In genomic region chr6:45784250-45784649, GRCh38 we compare ENCODE assay signal across 23 cellular contexts.
DNase-seq lines count a peak whose midpoint lies in the region; ATAC-seq and TF ChIP-seq lines count a peak whose summit lies in the region.
"Had no signal": no experiment of that assay in that cellular context is flagged by ENCODE, and none has a peak within 500 bp of the region (broad histone marks: within the 10 kb centered on the region; RNA-seq: fewer than 3 reads in every experiment).

No MANE protein-coding gene starts in this region.

- no peaks in the 10 kb centered on the region for H3K79me2 ChIP-seq in smooth muscle cell (ENCODE audit: low read depth)

- H4K20me1 ChIP-seq in smooth muscle cell (ENCODE audit: low read depth) = no peaks in the 10 kb centered on the region
- H4K20me1 ChIP-seq: BLaER1 treated with 17β-estradiol and CSF1 and Interleukin-3, amounts not matched to agents 10 nM and 100 nM had no signal

- CTCF ChIA-PET in MCF 10A (lab: Yijun Ruan, JAX) (interaction anchor here (0.6 kb wide), 1 partner anchor 16 kb away, joined by 3 read pairs; no protein-coding TSS in a partner anchor), WTC11 (lab: Charles Lee) (interaction anchor here (1.4 kb wide), 1 partner anchor 138 kb away, joined by 4 read pairs; no protein-coding TSS in a partner anchor)

- H3K9me3 Mint-ChIP-seq in MCF 10A (ENCODE audit: unreplicated experiment) (no peaks in the 10 kb centered on the region), WTC11 (no peaks in the 10 kb centered on the region)
- H3K9me3 Mint-ChIP-seq in activated T-helper 1 cell treated with anti-CD3 and anti-CD28 coated beads, Interleukin-12 subunit alpha, Interleukin-12 subunit beta, Interleukin-2, Interleukin-4 antibody, amounts not matched to agents 30 ng/mL and 10 ng/mL and 1 ng/mL, durations not matched to agents 14 hours and 24 hours and 36 hours = no peaks in the 10 kb centered on the region
- H3K9me3 Mint-ChIP-seq: CD4-positive, alpha-beta T cell; CD8-positive, alpha-beta memory T cell; GM23338; HFFc6 had no signal

- DNase-seq in MCF 10A (ENCODE audit: unreplicated experiment) = no peak
- DNase-seq in breast epithelium (ENCODE audit: low spot score in 2 of 2) = no peak
- no peak for DNase-seq in WTC11 (ENCODE audit: low spot score)
- DNase-seq in epithelial cell of prostate (ENCODE audit: low read depth, low spot score) = no peak
- DNase-seq in smooth muscle cell (lab: John Stamatoyannopoulos, UW; ENCODE audit: unreplicated experiment) = no peak
- no peak for DNase-seq in activated T-helper 1 cell treated with anti-CD3 and anti-CD28 coated beads, Interleukin-12 subunit alpha, Interleukin-12 subunit beta, Interleukin-2, Interleukin-4 antibody, amounts not matched to agents 30 ng/mL and 10 ng/mL and 1 ng/mL, durations not matched to agents 14 hours and 24 hours and 36 hours (ENCODE audit: low spot score)
- DNase-seq in thyroid gland = no peak
- no peak for DNase-seq in dedifferentiated amniotic fluid mesenchymal stem cell (ENCODE audit: extremely low spot score)
- DNase-seq: ACHN; AML-193; BE2C; CD4-positive, alpha-beta T cell; CD8-positive, alpha-beta memory T cell; DMS53; DMS79 treated with DMSO at 0.1 percent for 48 hours; HFFc6 had no signal

- intact Hi-C loops in MCF 10A (cut with micrococcal nuclease) (no loop called here), breast epithelium (cut with DNase I; ENCODE audit: low total_unique reads) (no loop called here), thyroid gland (cut with DNase I) (no loop called here)
- intact Hi-C loops in activated T-helper 1 cell treated with anti-CD3 and anti-CD28 coated beads, Interleukin-12 subunit alpha, Interleukin-12 subunit beta, Interleukin-2, Interleukin-4 antibody, amounts not matched to agents 30 ng/mL and 10 ng/mL and 1 ng/mL, durations not matched to agents 14 hours and 24 hours and 36 hours (cut with micrococcal nuclease) = no loop called here

- H3K36me3 Mint-ChIP-seq in MCF 10A (ENCODE audit: insufficient read depth, unreplicated experiment) (no peaks in the 10 kb centered on the region), WTC11 (no peaks in the 10 kb centered on the region)
- no peaks in the 10 kb centered on the region for H3K36me3 Mint-ChIP-seq in activated T-helper 1 cell treated with anti-CD3 and anti-CD28 coated beads, Interleukin-12 subunit alpha, Interleukin-12 subunit beta, Interleukin-2, Interleukin-4 antibody, amounts not matched to agents 30 ng/mL and 10 ng/mL and 1 ng/mL, durations not matched to agents 14 hours and 24 hours and 36 hours (ENCODE audit: low read depth)
- H3K36me3 Mint-ChIP-seq: CD14-positive monocyte; CD8-positive, alpha-beta memory T cell had no signal

- H3K4me2 ChIP-seq in smooth muscle cell = peak overlapping the region; percentile 2
- H3K4me2 ChIP-seq: A549; BLaER1 treated with 17β-estradiol and CSF1 and Interleukin-3, amounts not matched to agents 10 nM and 100 nM; GM23338 had no signal

- TF ChIP-seq POLR2A in breast epithelium (IDR thresholded peaks at IDR 0.05) = no peak
- no peak for TF ChIP-seq POLR2A in thyroid gland (IDR thresholded peaks at IDR 0.05)

- H3K27ac ChIP-seq in breast epithelium (no peak overlapping the region), epithelial cell of prostate (peak overlapping the region; percentile 75), smooth muscle cell (ENCODE audit: low read depth) (no peak overlapping the region), thyroid gland (no peak overlapping the region)
- H3K27ac ChIP-seq: 22Rv1; A549; BLaER1 treated with 17β-estradiol and CSF1 and Interleukin-3, amounts not matched to agents 10 nM and 100 nM had no signal

- H2AFZ ChIP-seq in smooth muscle cell (ENCODE audit: low read depth) = peak overlapping the region; percentile 52
- H2AFZ ChIP-seq: GM23338 had no signal

- H3K4me3 Mint-ChIP-seq in MCF 10A (ENCODE audit: unreplicated experiment) (no peak overlapping the region), WTC11 (no peak overlapping the region)
- no peak overlapping the region for H3K4me3 Mint-ChIP-seq in activated T-helper 1 cell treated with anti-CD3 and anti-CD28 coated beads, Interleukin-12 subunit alpha, Interleukin-12 subunit beta, Interleukin-2, Interleukin-4 antibody, amounts not matched to agents 30 ng/mL and 10 ng/mL and 1 ng/mL, durations not matched to agents 14 hours and 24 hours and 36 hours
- H3K4me3 Mint-ChIP-seq: CD14-positive monocyte; CD4-positive, alpha-beta T cell; CD8-positive, alpha-beta memory T cell; GM23338; HFFc6 had no signal

- ATAC-seq in WTC11 = no peak
- ATAC-seq: A549, GM12878, GM23338 had no signal

- TF ChIP-seq CTCF in MCF 10A (IDR thresholded peaks at IDR 0.05; ENCODE audit: unreplicated experiment) (no peak), breast epithelium (IDR thresholded peaks at IDR 0.05) (no peak), WTC11 (IDR thresholded peaks at IDR 0.05) (no peak), smooth muscle cell (IDR thresholded peaks at IDR 0.05; ENCODE audit: borderline replicate concordance, insufficient read depth, poor library complexity, severe bottlenecking) (no peak), thyroid gland (IDR thresholded peaks at IDR 0.05) (no peak)

- peaks cover 5% of the 10 kb centered on the region for H3K4me1 Mint-ChIP-seq in MCF 10A (ENCODE audit: insufficient read depth, unreplicated experiment)
- H3K4me1 Mint-ChIP-seq in WTC11 = peaks cover 4% of the 10 kb centered on the region; the same call in 1 of the 2 replicates
- H3K4me1 Mint-ChIP-seq in activated T-helper 1 cell treated with anti-CD3 and anti-CD28 coated beads, Interleukin-12 subunit alpha, Interleukin-12 subunit beta, Interleukin-2, Interleukin-4 antibody, amounts not matched to agents 30 ng/mL and 10 ng/mL and 1 ng/mL, durations not matched to agents 14 hours and 24 hours and 36 hours (ENCODE audit: low read depth) = no peaks in the 10 kb centered on the region
- H3K4me1 Mint-ChIP-seq: CD14-positive monocyte; CD8-positive, alpha-beta memory T cell had no signal

- H3K4me1 ChIP-seq in breast epithelium = no peaks in the 10 kb centered on the region
- H3K4me1 ChIP-seq in smooth muscle cell (ENCODE audit: low read depth) = peaks cover 22% of the 10 kb centered on the region
- no peaks in the 10 kb centered on the region for H3K4me1 ChIP-seq in thyroid gland
- H3K4me1 ChIP-seq: A549; BE2C; BLaER1 treated with 17β-estradiol and CSF1 and Interleukin-3, amounts not matched to agents 10 nM and 100 nM; HAP-1 had no signal

- H3F3A ChIP-seq in smooth muscle cell (ENCODE audit: low read depth) = no peaks in the 10 kb centered on the region

- H3K4me3 ChIP-seq in breast epithelium (no peak overlapping the region), smooth muscle cell (no peak overlapping the region), thyroid gland (replicated peaks in 1 of 3) (no peak overlapping the region)
- H3K4me3 ChIP-seq: A549; BLaER1 treated with 17β-estradiol and CSF1 and Interleukin-3, amounts not matched to agents 10 nM and 100 nM; GM12878; GM23338; HAP-1 had no signal

- WGBS in smooth muscle cell (ENCODE audit: low lambda C conversion rate) = 100% methylated on average over 1 of the region's 1 CpG
- WGBS in thyroid gland, 2 donors = 96 to 98% methylated on average over 1 of the region's 1 CpG

- peak overlapping the region; percentile 71 for H3K27ac Mint-ChIP-seq in MCF 10A (ENCODE audit: low read depth, unreplicated experiment)
- no peak overlapping the region for H3K27ac Mint-ChIP-seq in WTC11
- no peak overlapping the region for H3K27ac Mint-ChIP-seq in activated T-helper 1 cell treated with anti-CD3 and anti-CD28 coated beads, Interleukin-12 subunit alpha, Interleukin-12 subunit beta, Interleukin-2, Interleukin-4 antibody, amounts not matched to agents 30 ng/mL and 10 ng/mL and 1 ng/mL, durations not matched to agents 14 hours and 24 hours and 36 hours
- H3K27ac Mint-ChIP-seq: CD14-positive monocyte; CD4-positive, alpha-beta T cell; GM23338; HFFc6 had no signal

- no peaks in the 10 kb centered on the region for H3K27me3 ChIP-seq in breast epithelium
- no peaks in the 10 kb centered on the region for H3K27me3 ChIP-seq in smooth muscle cell (ENCODE audit: low read depth)
- H3K27me3 ChIP-seq in thyroid gland = no peaks in the 10 kb centered on the region
- H3K27me3 ChIP-seq: BE2C; BLaER1 treated with 17β-estradiol and CSF1 and Interleukin-3, amounts not matched to agents 10 nM and 100 nM had no signal

- TSS peak; percentile 67 for BruUV-seq in MCF 10A (replicated peaks; lab: Mats Ljungman, UMichigan)

- H3K27me3 Mint-ChIP-seq in MCF 10A (ENCODE audit: insufficient read depth, unreplicated experiment) (no peaks in the 10 kb centered on the region), WTC11 (ENCODE audit: low read depth) (no peaks in the 10 kb centered on the region)
- H3K27me3 Mint-ChIP-seq in activated T-helper 1 cell treated with anti-CD3 and anti-CD28 coated beads, Interleukin-12 subunit alpha, Interleukin-12 subunit beta, Interleukin-2, Interleukin-4 antibody, amounts not matched to agents 30 ng/mL and 10 ng/mL and 1 ng/mL, durations not matched to agents 14 hours and 24 hours and 36 hours (ENCODE audit: insufficient read depth) = peaks cover 7% of the 10 kb centered on the region
- H3K27me3 Mint-ChIP-seq: CD4-positive, alpha-beta T cell had no signal

- H3K9me3 ChIP-seq in breast epithelium (no peaks in the 10 kb centered on the region), smooth muscle cell (replicated peaks; ENCODE audit: low read depth) (no peaks in the 10 kb centered on the region), thyroid gland (no peaks in the 10 kb centered on the region)
- H3K9me3 ChIP-seq: A549; BE2C; BLaER1 treated with 17β-estradiol and CSF1 and Interleukin-3, amounts not matched to agents 10 nM and 100 nM; HAP-1 had no signal

- POLR2A ChIA-PET in MCF 10A (lab: Yijun Ruan, JAX) (interaction anchor here (0.5 to 1.6 kb wide), 4 partner anchors 10 to 368 kb away, joined by 3 read pairs; no protein-coding TSS in a partner anchor), WTC11 (lab: Charles Lee) (no interaction called here)

- no peaks in the 10 kb centered on the region for H3K36me3 ChIP-seq in breast epithelium
- H3K36me3 ChIP-seq in smooth muscle cell (ENCODE audit: low read depth) = no peaks in the 10 kb centered on the region
- no peaks in the 10 kb centered on the region for H3K36me3 ChIP-seq in thyroid gland
- H3K36me3 ChIP-seq: BE2C; BLaER1 treated with 17β-estradiol and CSF1 and Interleukin-3, amounts not matched to agents 10 nM and 100 nM; HAP-1 had no signal

- H3K9ac ChIP-seq in smooth muscle cell (ENCODE audit: low read depth) = no peak overlapping the region
- H3K9ac ChIP-seq: BLaER1 treated with 17β-estradiol and CSF1 and Interleukin-3, amounts not matched to agents 10 nM and 100 nM had no signal

TF ChIP-seq in WTC11, 78 proteins besides CTCF, POLR2A, EP300 and RAD21:
- TF ChIP-seq SMAD4 (CRISPR knock-in tag; IDR thresholded peaks at IDR 0.05) = no peak
- peak; percentile 96 for TF ChIP-seq HMGA2 (CRISPR knock-in tag; IDR thresholded peaks at IDR 0.05)
- no peak for TF ChIP-seq ZNF396 (CRISPR knock-in tag; IDR thresholded peaks at IDR 0.05; ENCODE audit: borderline replicate concordance)
